ENCODE assay signal across 7 cellular contexts in genomic region chr5:177671755-177672690, GRCh38.
DNase-seq lines count a peak whose midpoint lies in the region; ATAC-seq and TF ChIP-seq lines count a peak whose summit lies in the region.
"Not testable (repeated sequence)": the region's sequence is repeated elsewhere in the genome, so short reads cannot be mapped to it uniquely, and the experiment has no call there.

No MANE protein-coding gene starts in this region.

- H3K4me1 ChIP-seq in ectodermal cell (ENCODE audit: control insufficient read depth, insufficient read depth, low read length), result not testable (repeated sequence)

- not testable (repeated sequence) for H3K27ac ChIP-seq in ectodermal cell (ENCODE audit: insufficient read depth, low read depth, low read length, poor library complexity, severe bottlenecking)

- H3K9me3 ChIP-seq in ectodermal cell (ENCODE audit: control insufficient read depth, low read length), result not testable (repeated sequence)

- DNase-seq in NAMALWA (ENCODE audit: low spot score), result peak; percentile 31
- peak; percentile 14 for DNase-seq in activated CD8-positive, alpha-beta memory T cell treated with anti-CD3 and anti-CD28 coated beads, Interleukin-2, amount 50 U/mL, for 1 hour (ENCODE audit: extremely low read depth)
- DNase-seq in lower leg skin (ENCODE audit: low spot score in 2 of 2), result peak; percentile 49 to 91
- DNase-seq in stimulated activated CD4-positive, alpha-beta T cell treated with anti-CD3 and anti-CD28 coated beads, Interleukin-15, amount 100 ng/mL, for 24 hours, result peak; percentile 85

- not testable (repeated sequence) for TF ChIP-seq CTCF in lower leg skin (IDR thresholded peaks at IDR 0.05)

- ATAC-seq in GM18505 (IDR thresholded peaks at IDR 0.05; ENCODE audit: unreplicated experiment) (peak; percentile 71), HG02678 (IDR thresholded peaks at IDR 0.05; ENCODE audit: unreplicated experiment) (peak; percentile 67)

- intact Hi-C loops in lower leg skin (cut with DNase I; ENCODE audit: low total_unique reads), result not testable (repeated sequence)

- not testable (repeated sequence) for H3K27me3 ChIP-seq in ectodermal cell (ENCODE audit: control insufficient read depth, insufficient read depth, low read length, poor library complexity, severe bottlenecking)

- TF ChIP-seq POLR2A in GM18505 (IDR thresholded peaks at IDR 0.05; ENCODE audit: borderline replicate concordance, extremely low read depth, insufficient read depth, insufficient read length); lower leg skin (IDR thresholded peaks at IDR 0.05): not testable (repeated sequence)

- H3K36me3 ChIP-seq in ectodermal cell (ENCODE audit: control insufficient read depth, insufficient read depth, low read length), result not testable (repeated sequence)

- WGBS in ectodermal cell, 2 experiments, result 0% methylated on average over 56 to 59 of the region's 110 CpGs
- WGBS in lower leg skin, 2 donors, result 0% methylated on average over 2 of the region's 110 CpGs; no CpG with 5 or more reads in 1 of the 2 donors

- H3K4me3 ChIP-seq in ectodermal cell (ENCODE audit: insufficient read depth, low read depth, low read length) (peak overlapping the region; percentile 33), lower leg skin (ENCODE audit: low read depth, poor library complexity, severe bottlenecking) (peak overlapping the region; percentile 32)

Comparison
In these comparisons a context has a peak if more than half of its experiments do, and no peak if none do; other contexts are left out.
1. DNase-seq: peak in every context shown above with its lines; median percentile 85 in stimulated activated CD4-positive, alpha-beta T cell treated with anti-CD3 and anti-CD28 coated beads, Interleukin-15, amount 100 ng/mL, for 24 hours; 70 in lower leg skin; 31 in NAMALWA; 14 in activated CD8-positive, alpha-beta memory T cell treated with anti-CD3 and anti-CD28 coated beads, Interleukin-2, amount 50 U/mL, for 1 hour.